ENCODE assay signal across 1 cellular context in the genomic region with DNA sequence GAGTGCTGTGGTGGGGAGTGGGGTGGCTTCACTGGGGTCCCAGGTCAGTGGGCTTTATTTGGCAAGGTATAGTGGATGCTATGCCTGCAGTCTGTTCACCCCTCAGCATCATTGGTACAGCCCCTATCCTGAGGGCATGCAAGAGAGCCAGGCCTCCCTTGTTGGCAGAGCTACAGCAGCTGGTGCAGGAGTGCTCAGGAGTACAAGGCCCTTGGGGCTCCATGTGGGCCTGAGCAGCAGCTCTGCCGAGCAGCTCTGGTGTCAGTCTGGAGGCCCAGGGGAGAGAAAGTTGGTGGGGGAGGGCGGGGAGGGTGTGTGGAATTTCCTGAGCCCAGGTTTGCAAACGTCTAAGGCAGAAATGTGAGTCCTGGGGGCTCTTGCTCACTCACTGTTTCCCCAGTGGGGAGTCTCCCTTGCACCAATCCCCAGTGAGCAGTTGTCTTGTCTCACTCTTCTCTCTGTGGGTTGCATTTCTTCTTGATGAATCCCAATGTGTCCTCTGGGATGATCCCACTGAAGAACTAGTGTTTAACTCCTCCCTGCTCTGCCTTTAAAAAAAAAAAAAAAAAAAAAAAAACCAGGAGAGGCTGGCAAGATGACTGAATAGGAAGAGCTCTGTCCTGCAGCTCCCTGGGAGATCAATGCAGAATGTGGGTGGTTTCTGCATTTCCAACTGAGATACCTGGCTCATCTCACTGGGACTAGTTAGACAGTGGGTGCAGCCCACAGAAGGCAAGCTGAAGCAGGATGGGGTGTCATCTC.
TF ChIP-seq lines count a peak whose summit lies in the region.

No MANE protein-coding gene starts in this region.

TF ChIP-seq in WTC11, 78 proteins besides CTCF, POLR2A, EP300 and RAD21 (continued from another document):
- TF ChIP-seq, protein P1, sequence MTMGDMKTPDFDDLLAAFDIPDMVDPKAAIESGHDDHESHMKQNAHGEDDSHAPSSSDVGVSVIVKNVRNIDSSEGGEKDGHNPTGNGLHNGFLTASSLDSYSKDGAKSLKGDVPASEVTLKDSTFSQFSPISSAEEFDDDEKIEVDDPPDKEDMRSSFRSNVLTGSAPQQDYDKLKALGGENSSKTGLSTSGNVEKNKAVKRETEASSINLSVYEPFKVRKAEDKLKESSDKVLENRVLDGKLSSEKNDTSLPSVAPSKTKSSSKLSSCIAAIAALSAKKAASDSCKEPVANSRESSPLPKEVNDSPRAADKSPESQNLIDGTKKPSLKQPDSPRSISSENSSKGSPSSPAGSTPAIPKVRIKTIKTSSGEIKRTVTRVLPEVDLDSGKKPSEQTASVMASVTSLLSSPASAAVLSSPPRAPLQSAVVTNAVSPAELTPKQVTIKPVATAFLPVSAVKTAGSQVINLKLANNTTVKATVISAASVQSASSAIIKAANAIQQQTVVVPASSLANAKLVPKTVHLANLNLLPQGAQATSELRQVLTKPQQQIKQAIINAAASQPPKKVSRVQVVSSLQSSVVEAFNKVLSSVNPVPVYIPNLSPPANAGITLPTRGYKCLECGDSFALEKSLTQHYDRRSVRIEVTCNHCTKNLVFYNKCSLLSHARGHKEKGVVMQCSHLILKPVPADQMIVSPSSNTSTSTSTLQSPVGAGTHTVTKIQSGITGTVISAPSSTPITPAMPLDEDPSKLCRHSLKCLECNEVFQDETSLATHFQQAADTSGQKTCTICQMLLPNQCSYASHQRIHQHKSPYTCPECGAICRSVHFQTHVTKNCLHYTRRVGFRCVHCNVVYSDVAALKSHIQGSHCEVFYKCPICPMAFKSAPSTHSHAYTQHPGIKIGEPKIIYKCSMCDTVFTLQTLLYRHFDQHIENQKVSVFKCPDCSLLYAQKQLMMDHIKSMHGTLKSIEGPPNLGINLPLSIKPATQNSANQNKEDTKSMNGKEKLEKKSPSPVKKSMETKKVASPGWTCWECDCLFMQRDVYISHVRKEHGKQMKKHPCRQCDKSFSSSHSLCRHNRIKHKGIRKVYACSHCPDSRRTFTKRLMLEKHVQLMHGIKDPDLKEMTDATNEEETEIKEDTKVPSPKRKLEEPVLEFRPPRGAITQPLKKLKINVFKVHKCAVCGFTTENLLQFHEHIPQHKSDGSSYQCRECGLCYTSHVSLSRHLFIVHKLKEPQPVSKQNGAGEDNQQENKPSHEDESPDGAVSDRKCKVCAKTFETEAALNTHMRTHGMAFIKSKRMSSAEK (CRISPR knock-in tag; IDR thresholded peaks at IDR 0.05; ENCODE audit: borderline replicate concordance), result no peak
- no peak for TF ChIP-seq NFATC4 (CRISPR knock-in tag; IDR thresholded peaks at IDR 0.05)
- TF ChIP-seq EMX1 (CRISPR knock-in tag; IDR thresholded peaks at IDR 0.05), result no peak
